Comparison of ENCODE assay signal across 16 cellular contexts in genomic region chr9:84862308-84862707, GRCh38.
"Had no signal": no experiment of that assay in that cellular context is flagged by ENCODE, and none has a peak within 500 bp of the region (broad histone marks: within the 10 kb centered on the region; RNA-seq: fewer than 3 reads in every experiment).

No MANE protein-coding gene starts in this region.

- DNase-seq: activated CD4-positive, alpha-beta memory T cell treated with anti-CD3 and anti-CD28 coated beads for 36 hours; activated effector memory CD4-positive, alpha-beta T cell treated with anti-CD3 and anti-CD28 coated beads, Interleukin-2, amount 50 U/mL, for 16 hours; activated naive CD8-positive, alpha-beta T cell treated with anti-CD3 and anti-CD28 coated beads, Interleukin-2, amount 10 ng/mL, durations not matched to agents 7 days and 5 days; activated T-cell treated with anti-CD3 and anti-CD28 coated beads, Interleukin-2, amount 50 U/mL, for 4 hours; effector CD4-positive, alpha-beta T cell; retina; stimulated activated CD4-positive, alpha-beta T cell treated with anti-CD3 and anti-CD28 coated beads, Interleukin-4, amount 100 ng/mL, for 24 hours; stomach; SW 1271; T-helper 9 cell had no signal

- H3K4me3 Mint-ChIP-seq: activated CD4-positive, alpha-beta memory T cell treated with anti-CD3 and anti-CD28 coated beads for 36 hours; activated naive CD8-positive, alpha-beta T cell treated with anti-CD3 and anti-CD28 coated beads, Interleukin-2, amount 10 ng/mL, durations not matched to agents 7 days and 5 days; activated T-cell treated with anti-CD3 and anti-CD28 coated beads, Interleukin-2, amount 50 U/mL, for 4 hours; memory B cell had no signal

- H3K9me3 Mint-ChIP-seq: activated CD4-positive, alpha-beta memory T cell treated with anti-CD3 and anti-CD28 coated beads for 36 hours; activated naive CD8-positive, alpha-beta T cell treated with anti-CD3 and anti-CD28 coated beads, Interleukin-2, amount 10 ng/mL, durations not matched to agents 7 days and 5 days; activated T-cell treated with anti-CD3 and anti-CD28 coated beads, Interleukin-2, amount 50 U/mL, for 4 hours; memory B cell had no signal

- H3K36me3 Mint-ChIP-seq: activated CD4-positive, alpha-beta memory T cell treated with anti-CD3 and anti-CD28 coated beads for 36 hours; activated naive CD8-positive, alpha-beta T cell treated with anti-CD3 and anti-CD28 coated beads, Interleukin-2, amount 10 ng/mL, durations not matched to agents 7 days and 5 days; memory B cell had no signal

- H2AFZ ChIP-seq: parathyroid adenoma had no signal

- H3K79me2 ChIP-seq: parathyroid adenoma had no signal

- H3K4me1 Mint-ChIP-seq: activated naive CD8-positive, alpha-beta T cell treated with anti-CD3 and anti-CD28 coated beads, Interleukin-2, amount 10 ng/mL, durations not matched to agents 7 days and 5 days; memory B cell had no signal

- H3K9ac ChIP-seq: parathyroid adenoma had no signal

- ATAC-seq: activated T-cell treated with anti-CD3 and anti-CD28 coated beads, Interleukin-2, amount 50 U/mL, for 4 hours; gastroesophageal sphincter had no signal

- H3K9me3 ChIP-seq: gastroesophageal sphincter, stomach, thoracic aorta, uterus had no signal

- H3K27me3 ChIP-seq: gastroesophageal sphincter, stomach, uterus had no signal

- FAIRE-seq: colon had no signal

- H3K4me1 ChIP-seq: parathyroid adenoma, stomach, uterus had no signal

- H3K27ac Mint-ChIP-seq: activated CD4-positive, alpha-beta memory T cell treated with anti-CD3 and anti-CD28 coated beads for 36 hours; activated naive CD8-positive, alpha-beta T cell treated with anti-CD3 and anti-CD28 coated beads, Interleukin-2, amount 10 ng/mL, durations not matched to agents 7 days and 5 days; memory B cell had no signal

- H3K4me3 ChIP-seq: gastroesophageal sphincter, stomach, thoracic aorta, uterus had no signal

- H3K27ac ChIP-seq: gastroesophageal sphincter, parathyroid adenoma, stomach, thoracic aorta, uterus had no signal

- H3K36me3 ChIP-seq: gastroesophageal sphincter, stomach, thoracic aorta, uterus had no signal
